Comparison of ENCODE assay signal across 9 cellular contexts in genomic region chr15:45407786-45408185, GRCh38. TPM values are rescaled to one million over a fixed set of nuclear protein-coding genes. Genes with fewer than 3 reads are reported as not detected.
"Had no signal": no experiment of that assay in that cellular context is flagged by ENCODE, and none has a peak within 500 bp of the region (broad histone marks: within the 10 kb centered on the region; RNA-seq: fewer than 3 reads in every experiment).

No MANE protein-coding gene starts in this region.

- H3K27ac Mint-ChIP-seq: HFFc6, IgD-negative memory B cell had no signal

- ATAC-seq: HCT116 had no signal

- H3K9me3 Mint-ChIP-seq: HFFc6, IgD-negative memory B cell had no signal

- H2AFZ ChIP-seq: GM23248 had no signal

- H3K9ac ChIP-seq: GM23248 had no signal

- H3K4me3 ChIP-seq: GM23248, HAP-1 had no signal

- H3K27ac ChIP-seq: GM23248, HL-60 had no signal

- DNase-seq: GM23248, GOT3, H7, HFFc6 had no signal

- H3K27me3 Mint-ChIP-seq: IgD-negative memory B cell had no signal

- H3K4me3 Mint-ChIP-seq: HFFc6, IgD-negative memory B cell had no signal

- H3K9me3 ChIP-seq: HAP-1 had no signal

RNA-seq across cellular contexts. Expression of gene GATM, which starts 29.4 kb away (rescaled TPM):
- total RNA-seq: GM23248, HT1080 had no signal
- polyA plus RNA-seq: GM23248 had no signal
